In the genomic region with DNA sequence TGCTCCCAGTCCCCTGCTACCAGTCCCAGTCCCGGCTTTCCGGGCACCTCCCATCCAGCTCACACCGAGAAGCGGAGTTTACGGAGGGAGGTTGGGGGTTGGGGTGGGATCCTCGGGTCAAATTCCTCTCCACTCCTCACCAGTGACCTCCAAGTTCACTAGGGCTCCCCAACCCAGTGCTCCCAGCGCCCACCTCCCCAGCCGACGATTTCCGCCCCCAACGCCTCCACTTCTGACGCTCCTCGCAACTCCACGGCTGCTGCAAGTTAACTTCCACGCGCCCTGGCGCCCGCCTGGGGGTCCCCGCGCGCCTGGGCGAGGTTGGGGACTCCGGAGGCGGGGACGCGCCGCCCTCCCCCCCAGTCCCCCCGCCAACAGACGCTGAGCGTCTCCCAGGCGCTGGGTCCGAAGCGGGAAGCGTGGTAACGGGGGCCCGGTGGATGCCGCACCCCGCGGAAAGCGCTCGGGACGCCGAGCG, we compare ENCODE assay signal across 8 cellular contexts. TPM values are rescaled to one million over a fixed set of nuclear protein-coding genes. Genes with fewer than 3 reads are reported as not detected.
DNase-seq lines count a peak whose midpoint lies in the region; ATAC-seq and TF ChIP-seq lines count a peak whose summit lies in the region.

No MANE protein-coding gene starts in this region.

- peaks cover 3 to 6% of the 10 kb centered on the region in 2 donors for H3K4me1 ChIP-seq in neuronal stem cell (ENCODE audit: control insufficient read depth in 2 of 2, insufficient read depth in 1 of 2, low read depth in 1 of 2, low read length in 2 of 2)

- H4K8ac ChIP-seq in neuronal stem cell (ENCODE audit: low read depth, low read length) = no peak overlapping the region

- peak overlapping the region; percentile 85 for H2BK5ac ChIP-seq in neuronal stem cell (ENCODE audit: low read length)

- ATAC-seq in GM19463 (IDR thresholded peaks at IDR 0.05; ENCODE audit: unreplicated experiment) = peak; percentile 2

- H3K4me3 ChIP-seq in fibroblast of the aortic adventitia (ENCODE audit: low read depth, low read length) = peak overlapping the region; percentile 79
- peak overlapping the region; percentile 60 to 87 for H3K4me3 ChIP-seq in neuronal stem cell (ENCODE audit: low read length in 2 of 2)

- in situ Hi-C loops in ACHN (cut with HindIII; ENCODE audit: low pct_ligation_motif_present, low pct_unique_long_range_greater_than_20kb, low sequenced_read_pairs) = no loop called here

- peak overlapping the region; percentile 90 for H3K23ac ChIP-seq in neuronal stem cell (ENCODE audit: low read depth, low read length, poor library complexity)

- H3K36me3 ChIP-seq in KOPT-K1 (ENCODE audit: insufficient read depth, low read length) (peaks cover 8% of the 10 kb centered on the region), neuronal stem cell (replicated peaks in 1 of 2; ENCODE audit: control insufficient read depth in 2 of 2, insufficient read depth in 2 of 2, low read length in 2 of 2) (peaks cover 0 to 23% of the 10 kb centered on the region in 2 donors)

- peak; percentile 8 for DNase-seq in ACHN
- peak; percentile 58 to 65 for DNase-seq in activated T-cell treated with anti-CD3 and anti-CD28 coated beads, Interleukin-2, amount 50 U/mL, for 48 hours
- DNase-seq in fibroblast of the aortic adventitia (ENCODE audit: low read depth) = no peak
- DNase-seq in neuronal stem cell (ENCODE audit: low spot score) = peak; percentile 17
- DNase-seq in SKM-1 treated with dmso at 0.1 percent for 144 hours (lab: John Stamatoyannopoulos, UW; ENCODE audit: unreplicated experiment) = no peak
- DNase-seq in germinal center (ENCODE audit: low spot score) = no peak

- H3K27me3 ChIP-seq in neuronal stem cell (ENCODE audit: control insufficient read depth in 3 of 3, insufficient read depth in 3 of 3, low read depth in 1 of 3, low read length in 3 of 3) = no peaks in the 10 kb centered on the region

- H4K91ac ChIP-seq in neuronal stem cell (ENCODE audit: low read depth, low read length, poor library complexity) = no peak overlapping the region

- H3K18ac ChIP-seq in neuronal stem cell (ENCODE audit: low read length) = peak overlapping the region; percentile 89

- H3K9me3 ChIP-seq in KOPT-K1 (ENCODE audit: insufficient read depth, low read length, poor library complexity, severe bottlenecking) (no peaks in the 10 kb centered on the region), neuronal stem cell (replicated peaks in 1 of 2; ENCODE audit: control insufficient read depth in 2 of 2, insufficient read depth in 1 of 2, low read depth in 1 of 2, low read length in 2 of 2) (peaks cover 2 to 6% of the 10 kb centered on the region in 2 donors)

- WGBS in neuronal stem cell (ENCODE audit: extremely low coverage in 2 of 2, insufficient read length in 2 of 2, insufficient replicate concordance in 1 of 2), 2 donors = no CpG with 5 or more reads among the region's 44 CpGs

- peak overlapping the region; percentile 12 for H3K4ac ChIP-seq in neuronal stem cell (ENCODE audit: low read length)

- no peak for TF ChIP-seq CTCF in fibroblast of the aortic adventitia (IDR thresholded peaks at IDR 0.05; ENCODE audit: insufficient read depth, low read length)

- H2BK12ac ChIP-seq in neuronal stem cell (ENCODE audit: low read length) = no peak overlapping the region

- H3K4me2 ChIP-seq in neuronal stem cell (ENCODE audit: insufficient read depth, low read length, poor library complexity, severe bottlenecking) = peak overlapping the region; percentile 92

- peak overlapping the region; percentile 82 for H3K9ac ChIP-seq in neuronal stem cell (ENCODE audit: low read depth, low read length, poor library complexity)

- peaks cover 8% of the 10 kb centered on the region for H3K79me1 ChIP-seq in neuronal stem cell (ENCODE audit: low read depth, low read length)

- peak overlapping the region; percentile 19 for H2BK120ac ChIP-seq in neuronal stem cell (ENCODE audit: low read depth, low read length)

- H3K14ac ChIP-seq in neuronal stem cell (ENCODE audit: low read length) = peak overlapping the region; percentile 91

- H2AFZ ChIP-seq in neuronal stem cell (ENCODE audit: low read length) = peak overlapping the region; percentile 78

- H2BK15ac ChIP-seq in neuronal stem cell (ENCODE audit: low read length) = peak overlapping the region; percentile 43

- H3K27ac ChIP-seq in KOPT-K1 (ENCODE audit: low read depth, low read length, poor library complexity, severe bottlenecking) = peak overlapping the region; percentile 75
- no peak overlapping the region for H3K27ac ChIP-seq in neuronal stem cell (replicated peaks; ENCODE audit: low read length)

- H2AK5ac ChIP-seq in neuronal stem cell (ENCODE audit: low read depth, low read length) = peak overlapping the region; percentile 6

RNA-seq across cellular contexts. Expression of a gene that starts 0.5 kb away (rescaled TPM):
- total RNA-seq in fibroblast of the aortic adventitia (ENCODE audit: low replicate concordance) = 15.5 and 48.1 TPM in 2 replicates
- 19.5 TPM for polyA plus RNA-seq in neuronal stem cell (2013, experiment 1 of 2)
- 18.8 TPM for polyA plus RNA-seq in neuronal stem cell (2013, experiment 2 of 2)

RNA-seq across cellular contexts. Expression of a gene that starts 28.4 kb away (rescaled TPM):
- total RNA-seq in fibroblast of the aortic adventitia (ENCODE audit: low replicate concordance) = not detected in 2 replicates
- polyA plus RNA-seq in neuronal stem cell (2013, experiment 1 of 2) = 0.14 TPM
- 0.12 TPM for polyA plus RNA-seq in neuronal stem cell (2013, experiment 2 of 2)

RNA-seq across cellular contexts. Expression of a gene that starts 32.4 kb away (rescaled TPM):
- total RNA-seq in fibroblast of the aortic adventitia (ENCODE audit: low replicate concordance) = not detected in 2 replicates
- 1.1 TPM for polyA plus RNA-seq in neuronal stem cell (2013, experiment 1 of 2)
- polyA plus RNA-seq in neuronal stem cell (2013, experiment 2 of 2) = 1.2 TPM

Comparison
In these comparisons a context has a peak if more than half of its experiments do, and no peak if none do; other contexts are left out.
1. DNase-seq: peak in ACHN (single experiment), activated T-cell treated with anti-CD3 and anti-CD28 coated beads, Interleukin-2, amount 50 U/mL, for 48 hours (2 of 2) and neuronal stem cell (single experiment); none in fibroblast of the aortic adventitia (single experiment), SKM-1 treated with dmso at 0.1 percent for 144 hours (single experiment) and germinal center (single experiment).